Comparison of ENCODE assay signal across 21 cellular contexts in genomic region chr21:28442624-28443023, GRCh38.
DNase-seq lines count a peak whose midpoint lies in the region; ATAC-seq and TF ChIP-seq lines count a peak whose summit lies in the region.
"Had no signal": no experiment of that assay in that cellular context is flagged by ENCODE, and none has a peak within 500 bp of the region (broad histone marks: within the 10 kb centered on the region; RNA-seq: fewer than 3 reads in every experiment).

No MANE protein-coding gene starts in this region.

- CTCF ChIA-PET in MCF 10A (lab: Yijun Ruan, JAX), result no interaction called here

- peak; percentile 57 for ATAC-seq in activated T-helper 17 cell treated with anti-CD3 and anti-CD28 coated beads, Interleukin-2, amount 50 U/mL, for 72 hours (replicated peaks)
- peak; percentile 83 for ATAC-seq in stimulated activated effector memory CD8-positive, alpha-beta T cell treated with anti-CD3 and anti-CD28 coated beads, Interleukin-12 subunit alpha, Interleukin-12 subunit beta, amount 100 ng/mL, for 72 hours
- ATAC-seq: gastroesophageal sphincter, sciatic nerve had no signal

- H3K36me3 Mint-ChIP-seq in MCF 10A (ENCODE audit: insufficient read depth, unreplicated experiment), result no peaks in the 10 kb centered on the region
- H3K36me3 Mint-ChIP-seq in activated T-helper 17 cell treated with anti-CD3 and anti-CD28 coated beads, Interleukin-2, amount 50 U/mL, for 72 hours (ENCODE audit: low read depth), result no peaks in the 10 kb centered on the region
- no peaks in the 10 kb centered on the region for H3K36me3 Mint-ChIP-seq in stimulated activated effector memory CD8-positive, alpha-beta T cell treated with anti-CD3 and anti-CD28 coated beads, Interleukin-12 subunit alpha, Interleukin-12 subunit beta, amount 100 ng/mL, for 72 hours
- H3K36me3 Mint-ChIP-seq: neural progenitor cell had no signal

- no peaks in the 10 kb centered on the region for H3K27me3 ChIP-seq in breast epithelium
- H3K27me3 ChIP-seq: ascending aorta, gastroesophageal sphincter, neural progenitor cell had no signal

- no peak overlapping the region for H3K27ac ChIP-seq in breast epithelium
- H3K27ac ChIP-seq: ascending aorta, gastroesophageal sphincter, neural progenitor cell, WERI-Rb-1 had no signal

- H3K36me3 ChIP-seq in breast epithelium, result no peaks in the 10 kb centered on the region
- H3K36me3 ChIP-seq: ascending aorta, neural progenitor cell, WERI-Rb-1 had no signal

- H3K9me3 ChIP-seq in breast epithelium, result no peaks in the 10 kb centered on the region
- H3K9me3 ChIP-seq: ascending aorta, gastroesophageal sphincter had no signal

- BruUV-seq in MCF 10A (replicated peaks; lab: Mats Ljungman, UMichigan), result no TSS peak

- H3K27ac Mint-ChIP-seq in MCF 10A (ENCODE audit: low read depth, unreplicated experiment), result peak overlapping the region; percentile 20
- no peak overlapping the region for H3K27ac Mint-ChIP-seq in activated T-helper 17 cell treated with anti-CD3 and anti-CD28 coated beads, Interleukin-2, amount 50 U/mL, for 72 hours
- H3K27ac Mint-ChIP-seq in stimulated activated effector memory CD8-positive, alpha-beta T cell treated with anti-CD3 and anti-CD28 coated beads, Interleukin-12 subunit alpha, Interleukin-12 subunit beta, amount 100 ng/mL, for 72 hours, result no peak overlapping the region
- H3K27ac Mint-ChIP-seq: CD8-positive, alpha-beta memory T cell; H9; neural progenitor cell had no signal

- H3K4me3 ChIP-seq in breast epithelium, result no peak overlapping the region
- H3K4me3 ChIP-seq in fibroblast of pulmonary artery (replicated peaks; ENCODE audit: low read depth, low read length), result no peak overlapping the region
- H3K4me3 ChIP-seq: ascending aorta, gastroesophageal sphincter, neural progenitor cell had no signal

- peak; percentile 35 for DNase-seq in MCF 10A (ENCODE audit: unreplicated experiment)
- no peak for DNase-seq in breast epithelium (ENCODE audit: low spot score in 2 of 2)
- DNase-seq in fibroblast of pulmonary artery (ENCODE audit: low read depth), result peak; percentile 68
- no peak for DNase-seq in stimulated activated effector memory CD8-positive, alpha-beta T cell treated with anti-CD3 and anti-CD28 coated beads, Interleukin-12 subunit alpha, Interleukin-12 subunit beta, amount 100 ng/mL, for 72 hours (ENCODE audit: low spot score in 2 of 2)
- no peak for DNase-seq in NCI-H2029 (lab: John Stamatoyannopoulos, UW)
- DNase-seq in NCI-H2029 treated with DMSO at 0.1 percent for 48 hours (lab: John Stamatoyannopoulos, UW), result no peak
- no peak for DNase-seq in NCI-H1436 (lab: John Stamatoyannopoulos, UW)
- DNase-seq: 8988T; activated CD8-positive, alpha-beta memory T cell treated with anti-CD3 and anti-CD28 coated beads for 24 hours; activated gamma-delta T cell; CD8-positive, alpha-beta memory T cell; H9; mesendoderm; NCI-H774; stimulated activated CD4-positive, alpha-beta T cell treated with anti-CD3 and anti-CD28 coated beads, Interleukin-4, amount 100 ng/mL, for 24 hours; WERI-Rb-1 had no signal

- H3K9me3 Mint-ChIP-seq in MCF 10A (ENCODE audit: unreplicated experiment), result peaks cover 13% of the 10 kb centered on the region
- H3K9me3 Mint-ChIP-seq in activated T-helper 17 cell treated with anti-CD3 and anti-CD28 coated beads, Interleukin-2, amount 50 U/mL, for 72 hours, result peaks cover 5% of the 10 kb centered on the region
- peaks cover 4% of the 10 kb centered on the region for H3K9me3 Mint-ChIP-seq in stimulated activated effector memory CD8-positive, alpha-beta T cell treated with anti-CD3 and anti-CD28 coated beads, Interleukin-12 subunit alpha, Interleukin-12 subunit beta, amount 100 ng/mL, for 72 hours
- H3K9me3 Mint-ChIP-seq: neural progenitor cell had no signal

- H3K27me3 Mint-ChIP-seq in MCF 10A (ENCODE audit: insufficient read depth, unreplicated experiment), result no peaks in the 10 kb centered on the region
- H3K27me3 Mint-ChIP-seq in activated T-helper 17 cell treated with anti-CD3 and anti-CD28 coated beads, Interleukin-2, amount 50 U/mL, for 72 hours, result no peaks in the 10 kb centered on the region
- H3K27me3 Mint-ChIP-seq: CD8-positive, alpha-beta memory T cell had no signal

- POLR2A ChIA-PET in MCF 10A (lab: Yijun Ruan, JAX), result interaction anchor here (0.9 kb wide), 1 partner anchor 11 kb away, joined by 3 read pairs; no protein-coding TSS in a partner anchor

- intact Hi-C loops in MCF 10A (cut with micrococcal nuclease) (no loop called here), breast epithelium (cut with DNase I; ENCODE audit: low total_unique reads) (no loop called here)

- TF ChIP-seq CTCF in MCF 10A (IDR thresholded peaks at IDR 0.05; ENCODE audit: unreplicated experiment) (no peak), breast epithelium (IDR thresholded peaks at IDR 0.05) (no peak), fibroblast of pulmonary artery (IDR thresholded peaks at IDR 0.05; ENCODE audit: low read length, missing control alignments) (no peak)

- peaks cover 24% of the 10 kb centered on the region for H3K4me1 Mint-ChIP-seq in MCF 10A (ENCODE audit: insufficient read depth, unreplicated experiment)
- H3K4me1 Mint-ChIP-seq in activated T-helper 17 cell treated with anti-CD3 and anti-CD28 coated beads, Interleukin-2, amount 50 U/mL, for 72 hours, result no peaks in the 10 kb centered on the region
- H3K4me1 Mint-ChIP-seq in stimulated activated effector memory CD8-positive, alpha-beta T cell treated with anti-CD3 and anti-CD28 coated beads, Interleukin-12 subunit alpha, Interleukin-12 subunit beta, amount 100 ng/mL, for 72 hours, result no peaks in the 10 kb centered on the region
- H3K4me1 Mint-ChIP-seq: CD8-positive, alpha-beta memory T cell; H9; neural progenitor cell had no signal

- no peak overlapping the region for H3K4me3 Mint-ChIP-seq in MCF 10A (ENCODE audit: unreplicated experiment)
- H3K4me3 Mint-ChIP-seq in activated T-helper 17 cell treated with anti-CD3 and anti-CD28 coated beads, Interleukin-2, amount 50 U/mL, for 72 hours, result no peak overlapping the region
- H3K4me3 Mint-ChIP-seq in stimulated activated effector memory CD8-positive, alpha-beta T cell treated with anti-CD3 and anti-CD28 coated beads, Interleukin-12 subunit alpha, Interleukin-12 subunit beta, amount 100 ng/mL, for 72 hours, result no peak overlapping the region
- H3K4me3 Mint-ChIP-seq: CD8-positive, alpha-beta memory T cell; H9; neural progenitor cell had no signal

- TF ChIP-seq POLR2A in breast epithelium (IDR thresholded peaks at IDR 0.05), result no peak

- no peaks in the 10 kb centered on the region for H3K4me1 ChIP-seq in breast epithelium
- H3K4me1 ChIP-seq: neural progenitor cell had no signal

Comparison
In these comparisons a context has a peak if more than half of its experiments do, and no peak if none do; other contexts are left out.
1. DNase-seq: peak in MCF 10A (single experiment) and fibroblast of pulmonary artery (single experiment); none in breast epithelium (0 of 2), stimulated activated effector memory CD8-positive, alpha-beta T cell treated with anti-CD3 and anti-CD28 coated beads, Interleukin-12 subunit alpha, Interleukin-12 subunit beta, amount 100 ng/mL, for 72 hours (0 of 2), NCI-H2029 (single experiment), NCI-H2029 treated with DMSO at 0.1 percent for 48 hours (single experiment) and NCI-H1436 (single experiment).